1 cellular context compared by ENCODE assay signal in the genomic region with DNA sequence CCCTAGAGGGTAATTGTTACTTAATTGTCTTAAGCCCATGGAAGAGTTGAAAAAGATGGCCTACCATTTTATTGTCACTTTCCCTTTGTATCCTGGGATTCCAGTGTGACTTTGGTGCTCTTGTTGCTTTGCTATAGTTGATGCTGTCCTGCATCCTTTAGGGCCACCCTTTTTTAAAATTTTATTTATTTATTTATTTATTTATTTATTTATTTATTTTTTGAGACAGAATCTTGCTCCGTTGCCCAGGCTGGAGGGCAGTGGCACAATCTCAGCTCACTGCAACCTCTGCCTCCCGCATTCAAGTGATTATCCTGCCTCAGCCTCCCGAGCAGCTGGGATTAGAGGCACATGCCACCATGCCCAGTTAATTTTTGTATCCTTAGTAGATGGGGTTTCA.
TF ChIP-seq lines count a peak whose summit lies in the region.

No MANE protein-coding gene starts in this region.

TF ChIP-seq in HEK293, 187 proteins besides CTCF, POLR2A, EP300 and RAD21 (continued from another document):
- TF ChIP-seq, protein P1, sequence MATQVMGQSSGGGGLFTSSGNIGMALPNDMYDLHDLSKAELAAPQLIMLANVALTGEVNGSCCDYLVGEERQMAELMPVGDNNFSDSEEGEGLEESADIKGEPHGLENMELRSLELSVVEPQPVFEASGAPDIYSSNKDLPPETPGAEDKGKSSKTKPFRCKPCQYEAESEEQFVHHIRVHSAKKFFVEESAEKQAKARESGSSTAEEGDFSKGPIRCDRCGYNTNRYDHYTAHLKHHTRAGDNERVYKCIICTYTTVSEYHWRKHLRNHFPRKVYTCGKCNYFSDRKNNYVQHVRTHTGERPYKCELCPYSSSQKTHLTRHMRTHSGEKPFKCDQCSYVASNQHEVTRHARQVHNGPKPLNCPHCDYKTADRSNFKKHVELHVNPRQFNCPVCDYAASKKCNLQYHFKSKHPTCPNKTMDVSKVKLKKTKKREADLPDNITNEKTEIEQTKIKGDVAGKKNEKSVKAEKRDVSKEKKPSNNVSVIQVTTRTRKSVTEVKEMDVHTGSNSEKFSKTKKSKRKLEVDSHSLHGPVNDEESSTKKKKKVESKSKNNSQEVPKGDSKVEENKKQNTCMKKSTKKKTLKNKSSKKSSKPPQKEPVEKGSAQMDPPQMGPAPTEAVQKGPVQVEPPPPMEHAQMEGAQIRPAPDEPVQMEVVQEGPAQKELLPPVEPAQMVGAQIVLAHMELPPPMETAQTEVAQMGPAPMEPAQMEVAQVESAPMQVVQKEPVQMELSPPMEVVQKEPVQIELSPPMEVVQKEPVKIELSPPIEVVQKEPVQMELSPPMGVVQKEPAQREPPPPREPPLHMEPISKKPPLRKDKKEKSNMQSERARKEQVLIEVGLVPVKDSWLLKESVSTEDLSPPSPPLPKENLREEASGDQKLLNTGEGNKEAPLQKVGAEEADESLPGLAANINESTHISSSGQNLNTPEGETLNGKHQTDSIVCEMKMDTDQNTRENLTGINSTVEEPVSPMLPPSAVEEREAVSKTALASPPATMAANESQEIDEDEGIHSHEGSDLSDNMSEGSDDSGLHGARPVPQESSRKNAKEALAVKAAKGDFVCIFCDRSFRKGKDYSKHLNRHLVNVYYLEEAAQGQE (tag by site-specific recombination; IDR thresholded peaks at IDR 0.05): peak; percentile 22; the same call in 1 of the 2 replicates
- peak; percentile 63 for TF ChIP-seq ZNF426 (tag by site-specific recombination; IDR thresholded peaks at IDR 0.05)
- TF ChIP-seq ZNF629 (tag by site-specific recombination; IDR thresholded peaks at IDR 0.05): 0 out of 2 replicates have a peak, but pooled peaks have one; percentile 23
- peak; percentile 45; the same call in 1 of the 2 replicates for TF ChIP-seq ZBTB8A (tag by site-specific recombination; IDR thresholded peaks at IDR 0.05)
- TF ChIP-seq ZNF394 (tag by site-specific recombination; IDR thresholded peaks at IDR 0.05; ENCODE audit: borderline replicate concordance): peak; percentile 70; the same call in 1 of the 2 replicates
- peak; percentile 43 for TF ChIP-seq ZNF555 (tag by site-specific recombination; conservative IDR thresholded peaks at IDR 0.05)
- TF ChIP-seq ZNF654 (tag by site-specific recombination; IDR thresholded peaks at IDR 0.05; ENCODE audit: low read depth): 0 out of 2 replicates have a peak, but pooled peaks have one; percentile 19
- TF ChIP-seq ZNF518A (tag by site-specific recombination; conservative IDR thresholded peaks at IDR 0.05; ENCODE audit: low read depth): peak; percentile 70; the same call in 1 of the 2 replicates
- TF ChIP-seq ZNF623 (tag by site-specific recombination; IDR thresholded peaks at IDR 0.05): peak; percentile 45
